11 cellular contexts compared by ENCODE assay signal in genomic region chr10:63409465-63410027, GRCh38. TPM values are rescaled to one million over a fixed set of nuclear protein-coding genes. Genes with fewer than 3 reads are reported as not detected.
DNase-seq lines count a peak whose midpoint lies in the region; ATAC-seq, FAIRE-seq and TF ChIP-seq lines count a peak whose summit lies in the region.
"Had no signal": no experiment of that assay in that cellular context is flagged by ENCODE, and none has a peak within 500 bp of the region (broad histone marks: within the 10 kb centered on the region; RNA-seq: fewer than 3 reads in every experiment).

No MANE protein-coding gene starts in this region.

- intact Hi-C loops in left ventricle myocardium superior (cut with micrococcal nuclease) (no loop called here), left ventricle myocardium inferior (cut with micrococcal nuclease) (no loop called here), uterus (cut with DNase I; ENCODE audit: low total_unique reads) (no loop called here), pancreas (cut with DNase I) (no loop called here)

- ATAC-seq in left ventricle myocardium superior (peak; percentile 57), pancreas (no peak)
- no peak for ATAC-seq in activated T-helper 17 cell treated with anti-CD3 and anti-CD28 coated beads, Interleukin-2, amount 50 U/mL, for 72 hours (replicated peaks)
- ATAC-seq: activated CD4-positive, CD25-positive, alpha-beta regulatory T cell treated with anti-CD3 and anti-CD28 coated beads, Interleukin-2, amount 50 U/mL, for 24 hours had no signal

- peaks cover 18% of the 10 kb centered on the region for H3K36me3 Mint-ChIP-seq in activated T-helper 17 cell treated with anti-CD3 and anti-CD28 coated beads, Interleukin-2, amount 50 U/mL, for 72 hours (ENCODE audit: low read depth)

- H3K4me3 ChIP-seq in left ventricle myocardium inferior = no peak overlapping the region
- no peak overlapping the region for H3K4me3 ChIP-seq in fibroblast of villous mesenchyme (ENCODE audit: low read depth, low read length)
- H3K4me3 ChIP-seq in uterus = no peak overlapping the region
- H3K4me3 ChIP-seq in pancreas = no peak overlapping the region

- TF ChIP-seq CTCF in left ventricle myocardium inferior (IDR thresholded peaks at IDR 0.05; ENCODE audit: borderline replicate concordance) (no peak), fibroblast of villous mesenchyme (IDR thresholded peaks at IDR 0.05; ENCODE audit: insufficient read depth, low read depth, low read length) (no peak), uterus (IDR thresholded peaks at IDR 0.05) (no peak), pancreas (IDR thresholded peaks at IDR 0.05) (no peak)

- 90 to 91% methylated on average over 2 of the region's 2 CpGs for WGBS in pancreas, 2 donors

- H3K9me3 ChIP-seq in left ventricle myocardium inferior (replicated peaks) = no peaks in the 10 kb centered on the region
- H3K9me3 ChIP-seq in uterus = no peaks in the 10 kb centered on the region
- H3K9me3 ChIP-seq in pancreas = no peaks in the 10 kb centered on the region

- peaks cover 7% of the 10 kb centered on the region for H3K4me1 Mint-ChIP-seq in activated T-helper 17 cell treated with anti-CD3 and anti-CD28 coated beads, Interleukin-2, amount 50 U/mL, for 72 hours

- no peaks in the 10 kb centered on the region for H3K27me3 Mint-ChIP-seq in activated T-helper 17 cell treated with anti-CD3 and anti-CD28 coated beads, Interleukin-2, amount 50 U/mL, for 72 hours

- H3K27ac ChIP-seq in left ventricle myocardium inferior (replicated peaks) (no peak overlapping the region), uterus (peak overlapping the region; percentile 3 to 41), pancreas (no peak overlapping the region)

- H3K27ac Mint-ChIP-seq in activated T-helper 17 cell treated with anti-CD3 and anti-CD28 coated beads, Interleukin-2, amount 50 U/mL, for 72 hours = peak overlapping the region; percentile 31

- DNase-seq in left ventricle myocardium superior (no peak), left ventricle myocardium inferior (no peak), fibroblast of villous mesenchyme (ENCODE audit: low read depth) (peak; percentile 63), uterus (no peak), pancreas (no peak), DMS53 treated with DMSO at 0.1 percent for 48 hours (lab: John Stamatoyannopoulos, UW; ENCODE audit: unreplicated experiment) (no peak)
- no peak for DNase-seq in activated CD4-positive, alpha-beta T cell treated with anti-CD3 and anti-CD28 coated beads, Interleukin-2, amount 50 U/mL, for 1 hour
- DNase-seq: NCI-H2227 treated with DMSO at 0.1 percent for 48 hours; stimulated activated naive CD4-positive, alpha-beta T cell had no signal

- no peaks in the 10 kb centered on the region for H3K9me3 Mint-ChIP-seq in activated T-helper 17 cell treated with anti-CD3 and anti-CD28 coated beads, Interleukin-2, amount 50 U/mL, for 72 hours

- H3K36me3 ChIP-seq in left ventricle myocardium inferior = no peaks in the 10 kb centered on the region
- peaks cover 0 to 2% of the 10 kb centered on the region in 2 donors for H3K36me3 ChIP-seq in uterus
- H3K36me3 ChIP-seq in pancreas = no peaks in the 10 kb centered on the region

- H3K27me3 ChIP-seq in left ventricle myocardium inferior (ENCODE audit: low read depth) (no peaks in the 10 kb centered on the region), uterus (no peaks in the 10 kb centered on the region), pancreas (no peaks in the 10 kb centered on the region)

- no peak for TF ChIP-seq POLR2A in uterus (IDR thresholded peaks at IDR 0.05)

- H3K4me3 Mint-ChIP-seq in activated T-helper 17 cell treated with anti-CD3 and anti-CD28 coated beads, Interleukin-2, amount 50 U/mL, for 72 hours = no peak overlapping the region

- H3K4me1 ChIP-seq in left ventricle myocardium inferior (peaks cover 29% of the 10 kb centered on the region), uterus (peaks cover 0 to 8% of the 10 kb centered on the region in 2 donors), pancreas (peaks cover 0 to 3% (median 0%) of the 10 kb centered on the region in 3 donors)

- FAIRE-seq in pancreas (lab: Jason Lieb, UNC) = no peak

RNA-seq across cellular contexts. Expression of gene JMJD1C, which starts 56.2 kb away (rescaled TPM):
- total RNA-seq in left ventricle myocardium superior = 32.7 TPM
- 34.6 TPM for total RNA-seq in left ventricle myocardium inferior
- 10 to 100 TPM; 68.7 to 74.5 TPM for total RNA-seq in activated T-helper 17 cell treated with anti-CD3 and anti-CD28 coated beads, Interleukin-2, amount 50 U/mL, for 72 hours
- 87.0 and 98.4 TPM in 2 replicates for total RNA-seq in fibroblast of villous mesenchyme
- total RNA-seq in uterus = 100 to 1,000 TPM; 127 to 330 (median 208) TPM
- total RNA-seq in pancreas = 10 to 100 TPM; 26.5 to 56.9 (median 37.2) TPM
- 10 to 100 TPM; 25.6 to 39.9 TPM for polyA plus RNA-seq in pancreas

Comparison
In these comparisons a context has a peak if more than half of its experiments do, and no peak if none do; other contexts are left out.
1. H3K27ac ChIP-seq: peak in uterus (2 of 2); none in left ventricle myocardium inferior (single experiment) and pancreas (0 of 4).